13 cellular contexts compared by ENCODE assay signal in the genomic region with DNA sequence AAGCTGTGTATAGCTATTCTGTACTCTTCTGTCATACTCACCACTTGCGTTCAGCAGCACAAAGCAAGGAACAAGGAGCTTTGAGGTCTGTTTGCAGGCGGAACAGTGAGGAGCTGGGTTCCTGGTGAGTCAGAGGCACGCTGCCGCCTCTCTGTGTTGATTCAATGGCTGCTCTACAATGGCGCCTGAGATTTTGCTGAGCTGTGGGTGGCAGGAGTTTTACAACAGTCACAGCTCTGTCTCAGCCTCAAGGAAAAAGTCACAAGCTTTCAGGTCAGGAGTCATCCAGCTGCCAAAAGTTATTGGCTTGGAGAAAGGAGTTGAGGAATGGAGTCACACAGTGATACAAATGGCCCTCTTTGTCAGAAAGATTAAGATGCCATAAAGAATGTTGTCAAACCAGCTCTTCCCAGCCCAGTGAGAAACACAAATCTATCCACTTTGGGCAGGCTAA.
DNase-seq lines count a peak whose midpoint lies in the region; ATAC-seq and TF ChIP-seq lines count a peak whose summit lies in the region.
"Had no signal": no experiment of that assay in that cellular context is flagged by ENCODE, and none has a peak within 500 bp of the region (broad histone marks: within the 10 kb centered on the region; RNA-seq: fewer than 3 reads in every experiment).

No MANE protein-coding gene starts in this region.

- H4K20me1 ChIP-seq in DND-41 (ENCODE audit: insufficient read depth, low read length): no peaks in the 10 kb centered on the region

- H2BK15ac ChIP-seq in neuronal stem cell (ENCODE audit: low read length): no peak overlapping the region

- CTCF ChIA-PET in activated CD8-positive, alpha-beta memory T cell treated with anti-CD3 and anti-CD28 coated beads, Interleukin-2, amount 10 ng/mL, durations not matched to agents 7 days and 5 days (lab: Charles Lee): interaction anchor here (0.9 kb wide), 1 partner anchor 61 kb away, joined by 3 read pairs; no protein-coding TSS in a partner anchor

- no peak overlapping the region for H3K4ac ChIP-seq in neuronal stem cell (ENCODE audit: low read length)

- no peak overlapping the region for H4K8ac ChIP-seq in neuronal stem cell (ENCODE audit: low read depth, low read length)

- peaks cover 15% of the 10 kb centered on the region for H3K27me3 Mint-ChIP-seq in activated CD8-positive, alpha-beta memory T cell treated with anti-CD3 and anti-CD28 coated beads, Interleukin-2, amount 10 ng/mL, durations not matched to agents 7 days and 5 days

- H2BK120ac ChIP-seq in neuronal stem cell (ENCODE audit: low read depth, low read length): no peak overlapping the region

- no peak for TF ChIP-seq CTCF in DND-41 (IDR thresholded peaks at IDR 0.05; ENCODE audit: borderline replicate concordance, extremely low read depth, low read length, poor library complexity, severe bottlenecking)

- H4K91ac ChIP-seq in neuronal stem cell (ENCODE audit: low read depth, low read length, poor library complexity): no peak overlapping the region

- no peak overlapping the region for H2AK5ac ChIP-seq in neuronal stem cell (ENCODE audit: low read depth, low read length)

- H3K36me3 ChIP-seq in DND-41 (ENCODE audit: insufficient read depth, low read length): no peaks in the 10 kb centered on the region
- H3K36me3 ChIP-seq in neuronal stem cell (replicated peaks in 1 of 2; ENCODE audit: control insufficient read depth in 2 of 2, insufficient read depth in 2 of 2, low read length in 2 of 2): no peaks in the 10 kb centered on the region

- no peak overlapping the region for H3K23ac ChIP-seq in neuronal stem cell (ENCODE audit: low read depth, low read length, poor library complexity)

- H3K79me2 ChIP-seq in DND-41 (ENCODE audit: insufficient read depth, low read length): no peaks in the 10 kb centered on the region

- H3K9me3 ChIP-seq in DND-41 (ENCODE audit: insufficient read depth, low read length, severe bottlenecking) (no peaks in the 10 kb centered on the region), neuronal stem cell (replicated peaks in 1 of 2; ENCODE audit: control insufficient read depth in 2 of 2, insufficient read depth in 1 of 2, low read depth in 1 of 2, low read length in 2 of 2) (no peaks in the 10 kb centered on the region)

- DNase-seq in DND-41: no peak
- peak; percentile 95 for DNase-seq in SK-MEL-5 (ENCODE audit: low read depth, low spot score)
- peak; percentile 51 for DNase-seq in neuronal stem cell (ENCODE audit: low spot score)
- no peak for DNase-seq in activated CD8-positive, alpha-beta memory T cell treated with anti-CD3 and anti-CD28 coated beads, Interleukin-2, amount 10 ng/mL, durations not matched to agents 7 days and 5 days
- DNase-seq in activated effector memory CD4-positive, alpha-beta T cell treated with anti-CD3 and anti-CD28 coated beads, Interleukin-2, amount 50 U/mL, for 16 hours: no peak
- DNase-seq: activated CD4-positive, alpha-beta T cell treated with anti-CD3 and anti-CD28 coated beads for 48 hours; Karpas-422; NCI-H2107 had no signal

- H3K4me3 ChIP-seq in DND-41 (ENCODE audit: low read depth in 1 of 2, low read length in 2 of 2) (no peak overlapping the region), neuronal stem cell (ENCODE audit: low read length in 2 of 2) (no peak overlapping the region)

- H3K27ac ChIP-seq in DND-41 (ENCODE audit: low read length) (no peak overlapping the region), neuronal stem cell (replicated peaks; ENCODE audit: low read length) (no peak overlapping the region)

- ATAC-seq in DND-41 (ENCODE audit: insufficient read depth, low read depth) (0 out of 3 replicates have a peak, but pooled peaks have one; percentile 19), esophagus mucosa (peak; percentile 92), HG02571 (IDR thresholded peaks at IDR 0.05; ENCODE audit: unreplicated experiment) (no peak)
- no peak for ATAC-seq in activated CD8-positive, alpha-beta memory T cell treated with anti-CD3 and anti-CD28 coated beads, Interleukin-2, amount 10 ng/mL, durations not matched to agents 7 days and 5 days
- no peak for ATAC-seq in activated CD4-positive, CD25-positive, alpha-beta regulatory T cell treated with anti-CD3 and anti-CD28 coated beads, Interleukin-2, amount 50 U/mL, for 24 hours
- ATAC-seq: activated T-helper 17 cell treated with anti-CD3 and anti-CD28 coated beads, Interleukin-2, amount 50 U/mL, for 72 hours; natural killer cell treated with Interleukin-12 subunit alpha and Interleukin-12 subunit beta and Interleukin-15 and Interleukin-18, amount 100 ng/mL, for 72 hours had no signal

- no peaks in the 10 kb centered on the region for H3K9me3 Mint-ChIP-seq in activated CD8-positive, alpha-beta memory T cell treated with anti-CD3 and anti-CD28 coated beads, Interleukin-2, amount 10 ng/mL, durations not matched to agents 7 days and 5 days (ENCODE audit: low read depth)
- H3K9me3 Mint-ChIP-seq: activated T-helper 17 cell treated with anti-CD3 and anti-CD28 coated beads, Interleukin-2, amount 50 U/mL, for 72 hours; natural killer cell treated with Interleukin-12 subunit alpha and Interleukin-12 subunit beta and Interleukin-15 and Interleukin-18, amount 100 ng/mL, for 72 hours had no signal

- H3K4me1 ChIP-seq in DND-41 (ENCODE audit: insufficient read depth, low read length) (no peaks in the 10 kb centered on the region), neuronal stem cell (ENCODE audit: control insufficient read depth in 2 of 2, insufficient read depth in 1 of 2, low read depth in 1 of 2, low read length in 2 of 2) (peaks cover 0 to 4% of the 10 kb centered on the region in 2 donors)

- H3K79me1 ChIP-seq in neuronal stem cell (ENCODE audit: low read depth, low read length): no peaks in the 10 kb centered on the region

- WGBS in neuronal stem cell (ENCODE audit: extremely low coverage in 2 of 2, insufficient read length in 2 of 2, insufficient replicate concordance in 1 of 2), 2 donors: no CpG with 5 or more reads among the region's 5 CpGs

- no peak overlapping the region for H3K27ac Mint-ChIP-seq in activated CD8-positive, alpha-beta memory T cell treated with anti-CD3 and anti-CD28 coated beads, Interleukin-2, amount 10 ng/mL, durations not matched to agents 7 days and 5 days
- H3K27ac Mint-ChIP-seq: activated T-helper 17 cell treated with anti-CD3 and anti-CD28 coated beads, Interleukin-2, amount 50 U/mL, for 72 hours; natural killer cell treated with Interleukin-12 subunit alpha and Interleukin-12 subunit beta and Interleukin-15 and Interleukin-18, amount 100 ng/mL, for 72 hours had no signal

- in situ Hi-C loops in SK-MEL-5 (cut with HindIII; ENCODE audit: low pct_unique_long_range_greater_than_20kb, low sequenced_read_pairs): no loop called here

- H3K36me3 Mint-ChIP-seq in activated CD8-positive, alpha-beta memory T cell treated with anti-CD3 and anti-CD28 coated beads, Interleukin-2, amount 10 ng/mL, durations not matched to agents 7 days and 5 days: no peaks in the 10 kb centered on the region
- H3K36me3 Mint-ChIP-seq: natural killer cell treated with Interleukin-12 subunit alpha and Interleukin-12 subunit beta and Interleukin-15 and Interleukin-18, amount 100 ng/mL, for 72 hours had no signal

- H3K9ac ChIP-seq in DND-41 (ENCODE audit: low read depth, low read length) (no peak overlapping the region), neuronal stem cell (ENCODE audit: low read depth, low read length, poor library complexity) (no peak overlapping the region)

- H3K27me3 ChIP-seq in DND-41 (ENCODE audit: insufficient read depth, low read length, poor library complexity): peaks cover 29% of the 10 kb centered on the region
- peaks cover 0 to under 1% (median 0%) of the 10 kb centered on the region in 3 experiments for H3K27me3 ChIP-seq in neuronal stem cell (ENCODE audit: control insufficient read depth in 3 of 3, insufficient read depth in 3 of 3, low read depth in 1 of 3, low read length in 3 of 3)

- no peaks in the 10 kb centered on the region for H3K4me1 Mint-ChIP-seq in activated CD8-positive, alpha-beta memory T cell treated with anti-CD3 and anti-CD28 coated beads, Interleukin-2, amount 10 ng/mL, durations not matched to agents 7 days and 5 days
- H3K4me1 Mint-ChIP-seq: activated T-helper 17 cell treated with anti-CD3 and anti-CD28 coated beads, Interleukin-2, amount 50 U/mL, for 72 hours had no signal

- no peak overlapping the region for H3K4me3 Mint-ChIP-seq in activated CD8-positive, alpha-beta memory T cell treated with anti-CD3 and anti-CD28 coated beads, Interleukin-2, amount 10 ng/mL, durations not matched to agents 7 days and 5 days
- H3K4me3 Mint-ChIP-seq: activated T-helper 17 cell treated with anti-CD3 and anti-CD28 coated beads, Interleukin-2, amount 50 U/mL, for 72 hours; natural killer cell treated with Interleukin-12 subunit alpha and Interleukin-12 subunit beta and Interleukin-15 and Interleukin-18, amount 100 ng/mL, for 72 hours had no signal

- H3K18ac ChIP-seq in neuronal stem cell (ENCODE audit: low read length): no peak overlapping the region

- H2BK12ac ChIP-seq in neuronal stem cell (ENCODE audit: low read length): no peak overlapping the region

- no peak overlapping the region for H2AFZ ChIP-seq in DND-41 (ENCODE audit: low read depth, low read length)
- peak overlapping the region; percentile 68 for H2AFZ ChIP-seq in neuronal stem cell (ENCODE audit: low read length)

- H3K4me2 ChIP-seq in DND-41 (ENCODE audit: insufficient read depth, low read length) (no peak overlapping the region), neuronal stem cell (ENCODE audit: insufficient read depth, low read length, poor library complexity, severe bottlenecking) (no peak overlapping the region)

- no peak overlapping the region for H3K14ac ChIP-seq in neuronal stem cell (ENCODE audit: low read length)

- H2BK5ac ChIP-seq in neuronal stem cell (ENCODE audit: low read length): no peak overlapping the region

Comparison
In these comparisons a context has a peak if more than half of its experiments do, and no peak if none do; other contexts are left out.
1. ATAC-seq: peak in DND-41 (single experiment) and esophagus mucosa (single experiment); none in activated CD8-positive, alpha-beta memory T cell treated with anti-CD3 and anti-CD28 coated beads, Interleukin-2, amount 10 ng/mL, durations not matched to agents 7 days and 5 days (single experiment), activated CD4-positive, CD25-positive, alpha-beta regulatory T cell treated with anti-CD3 and anti-CD28 coated beads, Interleukin-2, amount 50 U/mL, for 24 hours (0 of 2) and HG02571 (single experiment).
2. DNase-seq: peak in SK-MEL-5 (single experiment) and neuronal stem cell (single experiment); none in DND-41 (single experiment), activated CD8-positive, alpha-beta memory T cell treated with anti-CD3 and anti-CD28 coated beads, Interleukin-2, amount 10 ng/mL, durations not matched to agents 7 days and 5 days (single experiment) and activated effector memory CD4-positive, alpha-beta T cell treated with anti-CD3 and anti-CD28 coated beads, Interleukin-2, amount 50 U/mL, for 16 hours (single experiment).